Comparison of ENCODE assay signal across 1 cellular context in the genomic region with DNA sequence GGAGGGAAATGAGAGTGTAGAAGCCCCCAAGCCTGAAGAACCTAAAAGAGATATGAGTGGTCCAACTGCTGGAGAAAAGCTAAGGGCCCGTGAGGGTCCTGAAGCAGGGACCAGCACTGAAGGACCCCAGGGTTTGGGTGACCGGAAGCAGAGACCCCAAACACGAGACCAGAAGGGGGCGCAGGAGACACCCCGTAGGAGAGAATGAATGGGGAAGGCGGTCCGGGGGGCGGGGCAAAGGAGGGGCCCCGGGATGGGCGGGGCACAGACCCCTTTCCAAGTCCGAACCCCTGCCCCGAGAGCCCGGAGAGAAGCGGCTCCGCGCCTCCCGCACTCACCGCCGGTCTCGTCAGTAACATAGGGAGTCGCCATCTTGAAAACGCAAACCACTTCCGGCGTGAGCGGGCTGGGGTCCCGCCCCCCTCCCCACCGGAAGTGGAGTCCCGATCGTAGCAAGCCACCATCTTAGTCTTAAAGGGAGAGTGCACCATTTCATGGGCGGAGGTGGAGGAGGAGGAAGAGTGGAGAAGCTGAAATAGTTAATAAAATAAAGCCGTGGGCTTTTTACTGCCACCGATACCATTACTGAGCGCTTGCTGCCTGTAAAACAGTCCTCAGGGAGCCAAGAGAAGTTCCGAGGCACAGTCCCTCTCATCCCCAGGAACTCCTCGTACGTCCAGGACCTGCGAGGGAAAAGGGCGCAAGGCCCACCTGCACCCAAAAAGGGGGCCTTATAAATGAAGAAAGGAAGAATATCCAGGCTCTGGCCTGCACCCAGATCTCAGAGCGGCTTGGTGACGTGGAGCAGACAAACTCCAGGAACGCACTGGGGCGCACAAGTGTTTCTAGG.
A peak's percentile ranks its signal among the peaks of the same experiment; 100 is the strongest.
TF ChIP-seq lines count a peak whose summit lies in the region.

No MANE protein-coding gene starts in this region.

TF ChIP-seq in K562, 482 proteins besides CTCF, POLR2A, EP300 and RAD21 (continued from another document and continues in another):
- TF ChIP-seq, protein P1, sequence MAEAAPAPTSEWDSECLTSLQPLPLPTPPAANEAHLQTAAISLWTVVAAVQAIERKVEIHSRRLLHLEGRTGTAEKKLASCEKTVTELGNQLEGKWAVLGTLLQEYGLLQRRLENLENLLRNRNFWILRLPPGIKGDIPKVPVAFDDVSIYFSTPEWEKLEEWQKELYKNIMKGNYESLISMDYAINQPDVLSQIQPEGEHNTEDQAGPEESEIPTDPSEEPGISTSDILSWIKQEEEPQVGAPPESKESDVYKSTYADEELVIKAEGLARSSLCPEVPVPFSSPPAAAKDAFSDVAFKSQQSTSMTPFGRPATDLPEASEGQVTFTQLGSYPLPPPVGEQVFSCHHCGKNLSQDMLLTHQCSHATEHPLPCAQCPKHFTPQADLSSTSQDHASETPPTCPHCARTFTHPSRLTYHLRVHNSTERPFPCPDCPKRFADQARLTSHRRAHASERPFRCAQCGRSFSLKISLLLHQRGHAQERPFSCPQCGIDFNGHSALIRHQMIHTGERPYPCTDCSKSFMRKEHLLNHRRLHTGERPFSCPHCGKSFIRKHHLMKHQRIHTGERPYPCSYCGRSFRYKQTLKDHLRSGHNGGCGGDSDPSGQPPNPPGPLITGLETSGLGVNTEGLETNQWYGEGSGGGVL (CRISPR knock-in tag; IDR thresholded peaks at IDR 0.05): no peak
- peak; percentile 67 for TF ChIP-seq PHF20 (IDR thresholded peaks at IDR 0.05; ENCODE audit: partially characterized antibody)
- TF ChIP-seq SMARCA5 (IDR thresholded peaks at IDR 0.05): peak; percentile 83; the same call in 1 of the 2 replicates
- no peak for TF ChIP-seq SIRT6 (IDR thresholded peaks at IDR 0.05; ENCODE audit: low read depth, low read length)
- no peak; a peak in 1 of 4 replicates for TF ChIP-seq NRF1 (conservative IDR thresholded peaks at IDR 0.05 in 1 of 2, IDR thresholded peaks at IDR 0.05 in 1 of 2)
- TF ChIP-seq KLF1 (tag; IDR thresholded peaks at IDR 0.05): no peak; the same call in 1 of the 2 replicates
- TF ChIP-seq CTBP1 (IDR thresholded peaks at IDR 0.05; ENCODE audit: borderline replicate concordance): 0 out of 2 replicates have a peak, but pooled peaks have one; percentile 9
- no peak for TF ChIP-seq HNRNPK (IDR thresholded peaks at IDR 0.05; ENCODE audit: low read depth, low read length, poor library complexity, severe bottlenecking)
- TF ChIP-seq, protein P2, sequence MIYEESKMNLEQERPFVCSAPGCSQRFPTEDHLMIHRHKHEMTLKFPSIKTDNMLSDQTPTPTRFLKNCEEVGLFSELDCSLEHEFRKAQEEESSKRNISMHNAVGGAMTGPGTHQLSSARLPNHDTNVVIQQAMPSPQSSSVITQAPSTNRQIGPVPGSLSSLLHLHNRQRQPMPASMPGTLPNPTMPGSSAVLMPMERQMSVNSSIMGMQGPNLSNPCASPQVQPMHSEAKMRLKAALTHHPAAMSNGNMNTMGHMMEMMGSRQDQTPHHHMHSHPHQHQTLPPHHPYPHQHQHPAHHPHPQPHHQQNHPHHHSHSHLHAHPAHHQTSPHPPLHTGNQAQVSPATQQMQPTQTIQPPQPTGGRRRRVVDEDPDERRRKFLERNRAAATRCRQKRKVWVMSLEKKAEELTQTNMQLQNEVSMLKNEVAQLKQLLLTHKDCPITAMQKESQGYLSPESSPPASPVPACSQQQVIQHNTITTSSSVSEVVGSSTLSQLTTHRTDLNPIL (CRISPR knock-in tag; IDR thresholded peaks at IDR 0.05): no peak
- TF ChIP-seq CBX1 (IDR thresholded peaks at IDR 0.05; ENCODE audit: low read depth): no peak
- no peak for TF ChIP-seq HNRNPLL (IDR thresholded peaks at IDR 0.05; ENCODE audit: low read depth, low read length, poor library complexity, severe bottlenecking)
- TF ChIP-seq NFYB (IDR thresholded peaks at IDR 0.05; ENCODE audit: extremely low read depth, insufficient read length): no peak
- TF ChIP-seq STAG1 (CRISPR knock-in tag; IDR thresholded peaks at IDR 0.05; ENCODE audit: borderline replicate concordance): 0 out of 2 replicates have a peak, but pooled peaks have one; percentile 31
- peak; percentile 56 for TF ChIP-seq EGR1 (conservative IDR thresholded peaks at IDR 0.05)
- no peak for TF ChIP-seq FOXA3 (CRISPR knock-in tag; conservative IDR thresholded peaks at IDR 0.05 in 1 of 2, IDR thresholded peaks at IDR 0.05 in 1 of 2)
- TF ChIP-seq, protein P3, sequence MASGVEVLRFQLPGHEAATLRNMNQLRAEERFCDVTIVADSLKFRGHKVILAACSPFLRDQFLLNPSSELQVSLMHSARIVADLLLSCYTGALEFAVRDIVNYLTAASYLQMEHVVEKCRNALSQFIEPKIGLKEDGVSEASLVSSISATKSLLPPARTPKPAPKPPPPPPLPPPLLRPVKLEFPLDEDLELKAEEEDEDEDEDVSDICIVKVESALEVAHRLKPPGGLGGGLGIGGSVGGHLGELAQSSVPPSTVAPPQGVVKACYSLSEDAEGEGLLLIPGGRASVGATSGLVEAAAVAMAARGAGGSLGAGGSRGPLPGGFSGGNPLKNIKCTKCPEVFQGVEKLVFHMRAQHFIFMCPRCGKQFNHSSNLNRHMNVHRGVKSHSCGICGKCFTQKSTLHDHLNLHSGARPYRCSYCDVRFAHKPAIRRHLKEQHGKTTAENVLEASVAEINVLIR (CRISPR knock-in tag; IDR thresholded peaks at IDR 0.05): no peak
- TF ChIP-seq C11orf30 (IDR thresholded peaks at IDR 0.05; ENCODE audit: low read depth): peak; percentile 68
- no peak for TF ChIP-seq SAFB2 (IDR thresholded peaks at IDR 0.05; ENCODE audit: borderline replicate concordance, low read depth, low read length, severe bottlenecking)
- TF ChIP-seq PHB (CRISPR knock-in tag; IDR thresholded peaks at IDR 0.05): no peak
- no peak for TF ChIP-seq RFX7 (CRISPR knock-in tag; IDR thresholded peaks at IDR 0.05)
- TF ChIP-seq ZNF124 (CRISPR knock-in tag; IDR thresholded peaks at IDR 0.05): no peak
- peak; percentile 56 for TF ChIP-seq HDAC3 (IDR thresholded peaks at IDR 0.05; ENCODE audit: borderline replicate concordance, partially characterized antibody)
- no peak for TF ChIP-seq STAT5A (IDR thresholded peaks at IDR 0.05; ENCODE audit: borderline replicate concordance, low read length)
- TF ChIP-seq, protein P4, sequence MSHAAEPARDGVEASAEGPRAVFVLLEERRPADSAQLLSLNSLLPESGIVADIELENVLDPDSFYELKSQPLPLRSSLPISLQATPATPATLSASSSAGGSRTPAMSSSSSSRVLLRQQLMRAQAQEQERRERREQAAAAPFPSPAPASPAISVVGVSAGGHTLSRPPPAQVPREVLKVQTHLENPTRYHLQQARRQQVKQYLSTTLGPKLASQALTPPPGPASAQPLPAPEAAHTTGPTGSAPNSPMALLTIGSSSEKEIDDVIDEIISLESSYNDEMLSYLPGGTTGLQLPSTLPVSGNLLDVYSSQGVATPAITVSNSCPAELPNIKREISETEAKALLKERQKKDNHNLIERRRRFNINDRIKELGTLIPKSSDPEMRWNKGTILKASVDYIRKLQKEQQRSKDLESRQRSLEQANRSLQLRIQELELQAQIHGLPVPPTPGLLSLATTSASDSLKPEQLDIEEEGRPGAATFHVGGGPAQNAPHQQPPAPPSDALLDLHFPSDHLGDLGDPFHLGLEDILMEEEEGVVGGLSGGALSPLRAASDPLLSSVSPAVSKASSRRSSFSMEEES (CRISPR knock-in tag; IDR thresholded peaks at IDR 0.05): no peak
- no peak for TF ChIP-seq RBM15 (IDR thresholded peaks at IDR 0.05; ENCODE audit: insufficient read depth, low read length)
- peak; percentile 55; the same call in 1 of the 2 replicates for TF ChIP-seq NCOR1 (IDR thresholded peaks at IDR 0.05)
- 0 out of 2 replicates have a peak, but pooled peaks have one; percentile 4 for TF ChIP-seq MAFK (IDR thresholded peaks at IDR 0.05; ENCODE audit: low read length)
- no peak for TF ChIP-seq ZFP30 (CRISPR knock-in tag; IDR thresholded peaks at IDR 0.05; ENCODE audit: borderline replicate concordance)
- TF ChIP-seq ZBTB17 (CRISPR knock-in tag; IDR thresholded peaks at IDR 0.05): 0 out of 2 replicates have a peak, but pooled peaks have one; percentile 12
- no peak for TF ChIP-seq POU5F1 (IDR thresholded peaks at IDR 0.05; ENCODE audit: borderline replicate concordance, low read depth, low read length, partially characterized antibody)
- TF ChIP-seq, protein P5, sequence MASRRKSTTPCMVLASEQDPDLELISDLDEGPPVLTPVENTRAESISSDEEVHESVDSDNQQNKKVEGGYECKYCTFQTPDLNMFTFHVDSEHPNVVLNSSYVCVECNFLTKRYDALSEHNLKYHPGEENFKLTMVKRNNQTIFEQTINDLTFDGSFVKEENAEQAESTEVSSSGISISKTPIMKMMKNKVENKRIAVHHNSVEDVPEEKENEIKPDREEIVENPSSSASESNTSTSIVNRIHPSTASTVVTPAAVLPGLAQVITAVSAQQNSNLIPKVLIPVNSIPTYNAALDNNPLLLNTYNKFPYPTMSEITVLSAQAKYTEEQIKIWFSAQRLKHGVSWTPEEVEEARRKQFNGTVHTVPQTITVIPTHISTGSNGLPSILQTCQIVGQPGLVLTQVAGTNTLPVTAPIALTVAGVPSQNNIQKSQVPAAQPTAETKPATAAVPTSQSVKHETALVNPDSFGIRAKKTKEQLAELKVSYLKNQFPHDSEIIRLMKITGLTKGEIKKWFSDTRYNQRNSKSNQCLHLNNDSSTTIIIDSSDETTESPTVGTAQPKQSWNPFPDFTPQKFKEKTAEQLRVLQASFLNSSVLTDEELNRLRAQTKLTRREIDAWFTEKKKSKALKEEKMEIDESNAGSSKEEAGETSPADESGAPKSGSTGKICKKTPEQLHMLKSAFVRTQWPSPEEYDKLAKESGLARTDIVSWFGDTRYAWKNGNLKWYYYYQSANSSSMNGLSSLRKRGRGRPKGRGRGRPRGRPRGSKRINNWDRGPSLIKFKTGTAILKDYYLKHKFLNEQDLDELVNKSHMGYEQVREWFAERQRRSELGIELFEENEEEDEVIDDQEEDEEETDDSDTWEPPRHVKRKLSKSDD (conservative IDR thresholded peaks at IDR 0.05; ENCODE audit: low read length): 0 out of 2 replicates have a peak, but pooled peaks have one; percentile 52
- peak; percentile 32; the same call in 1 of the 2 replicates for TF ChIP-seq L3MBTL2 (IDR thresholded peaks at IDR 0.05)
- TF ChIP-seq NUFIP1 (IDR thresholded peaks at IDR 0.05; ENCODE audit: partially characterized antibody): no peak
- TF ChIP-seq CBX5 (IDR thresholded peaks at IDR 0.05; ENCODE audit: borderline replicate concordance, low read depth): no peak
- TF ChIP-seq, protein P6, sequence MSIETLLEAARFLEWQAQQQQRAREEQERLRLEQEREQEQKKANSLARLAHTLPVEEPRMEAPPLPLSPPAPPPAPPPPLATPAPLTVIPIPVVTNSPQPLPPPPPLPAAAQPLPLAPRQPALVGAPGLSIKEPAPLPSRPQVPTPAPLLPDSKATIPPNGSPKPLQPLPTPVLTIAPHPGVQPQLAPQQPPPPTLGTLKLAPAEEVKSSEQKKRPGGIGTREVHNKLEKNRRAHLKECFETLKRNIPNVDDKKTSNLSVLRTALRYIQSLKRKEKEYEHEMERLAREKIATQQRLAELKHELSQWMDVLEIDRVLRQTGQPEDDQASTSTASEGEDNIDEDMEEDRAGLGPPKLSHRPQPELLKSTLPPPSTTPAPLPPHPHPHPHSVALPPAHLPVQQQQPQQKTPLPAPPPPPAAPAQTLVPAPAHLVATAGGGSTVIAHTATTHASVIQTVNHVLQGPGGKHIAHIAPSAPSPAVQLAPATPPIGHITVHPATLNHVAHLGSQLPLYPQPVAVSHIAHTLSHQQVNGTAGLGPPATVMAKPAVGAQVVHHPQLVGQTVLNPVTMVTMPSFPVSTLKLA (conservative IDR thresholded peaks at IDR 0.05): peak; percentile 71 to 84
- peak; percentile 59 for TF ChIP-seq KAT2B (IDR thresholded peaks at IDR 0.05; ENCODE audit: low read depth, low read length)
- TF ChIP-seq, protein P7, sequence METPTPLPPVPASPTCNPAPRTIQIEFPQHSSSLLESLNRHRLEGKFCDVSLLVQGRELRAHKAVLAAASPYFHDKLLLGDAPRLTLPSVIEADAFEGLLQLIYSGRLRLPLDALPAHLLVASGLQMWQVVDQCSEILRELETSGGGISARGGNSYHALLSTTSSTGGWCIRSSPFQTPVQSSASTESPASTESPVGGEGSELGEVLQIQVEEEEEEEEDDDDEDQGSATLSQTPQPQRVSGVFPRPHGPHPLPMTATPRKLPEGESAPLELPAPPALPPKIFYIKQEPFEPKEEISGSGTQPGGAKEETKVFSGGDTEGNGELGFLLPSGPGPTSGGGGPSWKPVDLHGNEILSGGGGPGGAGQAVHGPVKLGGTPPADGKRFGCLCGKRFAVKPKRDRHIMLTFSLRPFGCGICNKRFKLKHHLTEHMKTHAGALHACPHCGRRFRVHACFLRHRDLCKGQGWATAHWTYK (CRISPR knock-in tag; IDR thresholded peaks at IDR 0.05): 0 out of 2 replicates have a peak, but pooled peaks have one; percentile 31
- TF ChIP-seq POLR3A (IDR thresholded peaks at IDR 0.05; ENCODE audit: borderline replicate concordance, extremely low read depth, insufficient read depth, insufficient read length): no peak
- 0 out of 4 replicates have a peak, but pooled peaks of 1 of the 2 experiments have one; percentile 53 for TF ChIP-seq SIN3A (IDR thresholded peaks at IDR 0.05; ENCODE audit: borderline replicate concordance in 2 of 2, control insufficient read depth in 1 of 2, low read depth in 2 of 2, low read length in 2 of 2)
- TF ChIP-seq FOXM1 (IDR thresholded peaks at IDR 0.05; ENCODE audit: low read depth): no peak
- 0 out of 2 replicates have a peak, but pooled peaks have one; percentile 9 for TF ChIP-seq FOXM1 (CRISPR knock-in tag; IDR thresholded peaks at IDR 0.05; ENCODE audit: low read depth)
- TF ChIP-seq SMC3 (conservative IDR thresholded peaks at IDR 0.05; ENCODE audit: insufficient read depth, low read depth, low read length): peak; percentile 38; the same call in 1 of the 2 replicates
- no peak; a peak in 1 of 4 replicates for TF ChIP-seq SIX5 (IDR thresholded peaks at IDR 0.05; ENCODE audit: borderline replicate concordance in 1 of 2, insufficient read depth in 1 of 2, low read depth in 1 of 2, low read length in 2 of 2)
- no peak; the same call in 1 of the 2 replicates for TF ChIP-seq KAT7 (CRISPR knock-in tag; IDR thresholded peaks at IDR 0.05; ENCODE audit: borderline replicate concordance)
